ENCODE assay signal across 7 cellular contexts in the genomic region with DNA sequence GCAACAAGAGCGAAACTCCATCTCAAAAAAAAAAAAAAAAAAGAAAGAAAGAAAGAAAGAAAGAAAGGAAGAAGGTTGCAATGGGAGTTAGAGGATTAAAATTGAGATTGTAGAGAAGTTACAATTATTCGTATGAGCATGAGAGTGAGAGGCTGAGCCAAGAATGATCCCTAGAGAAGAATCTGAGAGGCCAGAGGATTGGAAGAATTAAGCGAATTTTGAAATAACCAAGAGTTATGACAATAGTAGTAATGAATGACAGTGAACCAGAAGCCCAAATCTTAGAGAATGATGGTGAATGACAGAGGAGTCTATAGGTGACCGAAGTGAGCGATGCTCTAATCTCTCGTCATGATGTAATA.
DNase-seq lines count a peak whose midpoint lies in the region; ATAC-seq and TF ChIP-seq lines count a peak whose summit lies in the region.

No MANE protein-coding gene starts in this region.

- H3K27ac ChIP-seq in HL-60 (replicated peaks) (no peak overlapping the region), iPS-20b (ENCODE audit: low read length) (no peak overlapping the region), subcutaneous abdominal adipose tissue (ENCODE audit: low read depth, low read length) (no peak overlapping the region)

- H3K27me3 ChIP-seq in HL-60 (ENCODE audit: insufficient read depth, poor library complexity, severe bottlenecking), result no peaks in the 10 kb centered on the region
- no peaks in the 10 kb centered on the region for H3K27me3 ChIP-seq in iPS-20b (ENCODE audit: insufficient read depth, low read length)
- H3K27me3 ChIP-seq in subcutaneous abdominal adipose tissue (ENCODE audit: control insufficient read depth in 5 of 5, insufficient read depth in 4 of 5, low read length in 5 of 5), result no peaks in the 10 kb centered on the region

- H3K9ac ChIP-seq in iPS-20b (ENCODE audit: low read depth, low read length) (no peak overlapping the region), subcutaneous abdominal adipose tissue (ENCODE audit: low read length in 5 of 5) (peak overlapping the region in 2 of 5 donors; percentile 55)

- peak overlapping the region; percentile 40 for H3K27ac Mint-ChIP-seq in activated naive CD8-positive, alpha-beta T cell treated with anti-CD3 and anti-CD28 coated beads, Interleukin-2, amount 50 U/mL, for 24 hours

- TF ChIP-seq CTCF in HL-60 (IDR thresholded peaks at IDR 0.05; ENCODE audit: insufficient read depth, low read length), result no peak
- TF ChIP-seq CTCF in GM20000 (IDR thresholded peaks at IDR 0.05; ENCODE audit: extremely low read depth, missing control alignments), result no peak

- ATAC-seq in activated naive CD8-positive, alpha-beta T cell treated with anti-CD3 and anti-CD28 coated beads, Interleukin-2, amount 50 U/mL, for 24 hours, result no peak
- no peak for ATAC-seq in HG02571 (IDR thresholded peaks at IDR 0.05; ENCODE audit: unreplicated experiment)

- peak overlapping the region; percentile 77 for H3K4me3 Mint-ChIP-seq in activated naive CD8-positive, alpha-beta T cell treated with anti-CD3 and anti-CD28 coated beads, Interleukin-2, amount 50 U/mL, for 24 hours

- H3K36me3 ChIP-seq in iPS-20b (ENCODE audit: insufficient read depth, low read depth, low read length) (no peaks in the 10 kb centered on the region), subcutaneous abdominal adipose tissue (ENCODE audit: control insufficient read depth in 5 of 5, insufficient read depth in 5 of 5, low read length in 5 of 5) (no peaks in the 10 kb centered on the region)

- H3K4me1 ChIP-seq in iPS-20b (ENCODE audit: insufficient read depth, low read length) (no peaks in the 10 kb centered on the region; the same call in 1 of the 2 replicates), subcutaneous abdominal adipose tissue (ENCODE audit: control insufficient read depth in 5 of 5, insufficient read depth in 5 of 5, low read length in 5 of 5) (peaks cover 3 to 32% (median 27%) of the 10 kb centered on the region in 5 donors)

- peak overlapping the region; percentile 90 for H3K4me3 ChIP-seq in HL-60 (replicated peaks; ENCODE audit: insufficient read depth, low read length)
- peak overlapping the region; percentile 92 for H3K4me3 ChIP-seq in iPS-20b (ENCODE audit: low read length)
- H3K4me3 ChIP-seq in subcutaneous abdominal adipose tissue (ENCODE audit: low read depth in 1 of 5, low read length in 5 of 5), result peak overlapping the region; percentile 57 to 94 (median 67)

- peaks cover 36% of the 10 kb centered on the region for H3K4me1 Mint-ChIP-seq in activated naive CD8-positive, alpha-beta T cell treated with anti-CD3 and anti-CD28 coated beads, Interleukin-2, amount 50 U/mL, for 24 hours

- DNase-seq in HL-60 (ENCODE audit: low read depth in 1 of 2, low spot score in 1 of 2), result no peak
- no peak for DNase-seq in activated naive CD8-positive, alpha-beta T cell treated with anti-CD3 and anti-CD28 coated beads, Interleukin-2, amount 50 U/mL, for 24 hours
- DNase-seq in glomerular visceral epithelial cell (ENCODE audit: extremely low spot score), result no peak
- no peak for DNase-seq in GM20000 (ENCODE audit: low spot score)

- H3K9me3 ChIP-seq in iPS-20b (ENCODE audit: insufficient read depth, low read depth, low read length) (no peaks in the 10 kb centered on the region), subcutaneous abdominal adipose tissue (ENCODE audit: control insufficient read depth in 5 of 5, low read length in 5 of 5) (no peaks in the 10 kb centered on the region)

- no peaks in the 10 kb centered on the region for H3K9me3 Mint-ChIP-seq in activated naive CD8-positive, alpha-beta T cell treated with anti-CD3 and anti-CD28 coated beads, Interleukin-2, amount 50 U/mL, for 24 hours

- H3K27me3 Mint-ChIP-seq in activated naive CD8-positive, alpha-beta T cell treated with anti-CD3 and anti-CD28 coated beads, Interleukin-2, amount 50 U/mL, for 24 hours, result peaks cover 2% of the 10 kb centered on the region

- no peaks in the 10 kb centered on the region for H3K36me3 Mint-ChIP-seq in activated naive CD8-positive, alpha-beta T cell treated with anti-CD3 and anti-CD28 coated beads, Interleukin-2, amount 50 U/mL, for 24 hours (ENCODE audit: low read depth)
